9 cellular contexts compared by ENCODE assay signal in genomic region chr4:155973639-155974475, GRCh38. TPM values are rescaled to one million over a fixed set of nuclear protein-coding genes. Genes with fewer than 3 reads are reported as not detected.
DNase-seq lines count a peak whose midpoint lies in the region; ATAC-seq and TF ChIP-seq lines count a peak whose summit lies in the region.
"Had no signal": no experiment of that assay in that cellular context is flagged by ENCODE, and none has a peak within 500 bp of the region (broad histone marks: within the 10 kb centered on the region; RNA-seq: fewer than 3 reads in every experiment).

No MANE protein-coding gene starts in this region.

- intact Hi-C loops in vagina (cut with DNase I) = no loop called here

- H3K9me3 ChIP-seq in OCI-LY3 (ENCODE audit: insufficient read depth, low read length) (no peaks in the 10 kb centered on the region), neural cell (ENCODE audit: low read length) (no peaks in the 10 kb centered on the region), vagina (no peaks in the 10 kb centered on the region)

- no peak overlapping the region for H3K9ac ChIP-seq in OCI-LY3 (ENCODE audit: low read length)
- no peak overlapping the region for H3K9ac ChIP-seq in neural cell (ENCODE audit: low read length)

- no peaks in the 10 kb centered on the region for H3K27me3 ChIP-seq in OCI-LY3 (ENCODE audit: low read depth, low read length)
- H3K27me3 ChIP-seq in neural cell (ENCODE audit: insufficient read depth, low read depth, low read length) = no peaks in the 10 kb centered on the region
- H3K27me3 ChIP-seq in vagina = no peaks in the 10 kb centered on the region

- no peak for TF ChIP-seq EP300 in neural cell (conservative IDR thresholded peaks at IDR 0.05; ENCODE audit: poor library complexity, severe bottlenecking)

- peaks cover 9% of the 10 kb centered on the region for H3F3A ChIP-seq in neural cell (ENCODE audit: insufficient read depth, low read length, poor library complexity, severe bottlenecking)

- TF ChIP-seq RAD21 in neural cell (conservative IDR thresholded peaks at IDR 0.05) = no peak

- TF ChIP-seq CTCF in OCI-LY3 (IDR thresholded peaks at IDR 0.05; ENCODE audit: low read depth, low read length) (no peak), neural cell (IDR thresholded peaks at IDR 0.05; ENCODE audit: poor library complexity, severe bottlenecking) (no peak), vagina (IDR thresholded peaks at IDR 0.05) (no peak)

- H3K4me3 ChIP-seq in OCI-LY3 (ENCODE audit: low read length) = no peak overlapping the region
- no peak overlapping the region for H3K4me3 ChIP-seq in neural cell (ENCODE audit: low read length)
- H3K4me3 ChIP-seq in vagina = no peak overlapping the region

- no peak for DNase-seq in vagina (ENCODE audit: extremely low spot score in 2 of 2)
- DNase-seq in stimulated activated CD8-positive, alpha-beta memory T cell treated with anti-CD3 and anti-CD28 coated beads, Interleukin-4, amount 100 ng/mL, for 48 hours = no peak
- DNase-seq in NCI-H2081 (lab: John Stamatoyannopoulos, UW) = no peak
- DNase-seq: activated effector memory CD4-positive, alpha-beta T cell treated with Interleukin-2 at 50 U/mL for 16 hours had no signal

- H3K36me3 ChIP-seq in OCI-LY3 (replicated peaks; ENCODE audit: low read depth, low read length) (no peaks in the 10 kb centered on the region), neural cell (ENCODE audit: insufficient read depth, low read length) (no peaks in the 10 kb centered on the region), vagina (no peaks in the 10 kb centered on the region)

- TF ChIP-seq POLR2A in vagina (IDR thresholded peaks at IDR 0.05) = no peak

- ATAC-seq in GM19328 (IDR thresholded peaks at IDR 0.05; ENCODE audit: unreplicated experiment) = peak; percentile 19
- peak; percentile 27 for ATAC-seq in HG02938 (IDR thresholded peaks at IDR 0.05; ENCODE audit: unreplicated experiment)
- no peak for ATAC-seq in activated CD4-positive, CD25-positive, alpha-beta regulatory T cell treated with anti-CD3 and anti-CD28 coated beads, Interleukin-2, amount 50 U/mL, for 24 hours

- no peaks in the 10 kb centered on the region for H3K9me2 ChIP-seq in neural cell (ENCODE audit: insufficient read depth, low read length)

- H3K27ac ChIP-seq in OCI-LY3 (ENCODE audit: low read length) (no peak overlapping the region), neural cell (ENCODE audit: low read length) (peak overlapping the region; percentile 76), vagina (no peak overlapping the region)

- H3K79me2 ChIP-seq in OCI-LY3 (ENCODE audit: low read length) (no peaks in the 10 kb centered on the region), neural cell (replicated peaks; ENCODE audit: insufficient read depth, low read length) (no peaks in the 10 kb centered on the region)

- no peaks in the 10 kb centered on the region for H4K20me1 ChIP-seq in OCI-LY3 (ENCODE audit: insufficient read depth, low read length)
- H4K20me1 ChIP-seq in neural cell (ENCODE audit: insufficient read depth) = no peaks in the 10 kb centered on the region

- H3K4me2 ChIP-seq in OCI-LY3 (ENCODE audit: low read length) = peak overlapping the region; percentile 39
- H3K4me2 ChIP-seq in neural cell (ENCODE audit: low read length) = no peak overlapping the region

- H2AFZ ChIP-seq in OCI-LY3 (ENCODE audit: low read depth, low read length) = peak overlapping the region; percentile 61
- H2AFZ ChIP-seq in neural cell (ENCODE audit: low read depth, low read length) = no peak overlapping the region

- H3K4me1 ChIP-seq in OCI-LY3 (ENCODE audit: low read length) (peaks cover 18% of the 10 kb centered on the region), vagina (no peaks in the 10 kb centered on the region)

TF ChIP-seq in neural cell, 6 proteins besides CTCF, POLR2A, EP300 and RAD21:
- TF ChIP-seq POLR2AphosphoS5 (IDR thresholded peaks at IDR 0.05) (no peak), MXI1 (conservative IDR thresholded peaks at IDR 0.05; ENCODE audit: poor library complexity, severe bottlenecking) (no peak), EZH2 (IDR thresholded peaks at IDR 0.05; ENCODE audit: borderline replicate concordance, insufficient read depth, low read length, poor library complexity, severe bottlenecking) (no peak), TAF1 (IDR thresholded peaks at IDR 0.05; ENCODE audit: low read depth) (no peak), SMC3 (conservative IDR thresholded peaks at IDR 0.05; ENCODE audit: poor library complexity) (no peak)
- TF ChIP-seq, protein P1, sequence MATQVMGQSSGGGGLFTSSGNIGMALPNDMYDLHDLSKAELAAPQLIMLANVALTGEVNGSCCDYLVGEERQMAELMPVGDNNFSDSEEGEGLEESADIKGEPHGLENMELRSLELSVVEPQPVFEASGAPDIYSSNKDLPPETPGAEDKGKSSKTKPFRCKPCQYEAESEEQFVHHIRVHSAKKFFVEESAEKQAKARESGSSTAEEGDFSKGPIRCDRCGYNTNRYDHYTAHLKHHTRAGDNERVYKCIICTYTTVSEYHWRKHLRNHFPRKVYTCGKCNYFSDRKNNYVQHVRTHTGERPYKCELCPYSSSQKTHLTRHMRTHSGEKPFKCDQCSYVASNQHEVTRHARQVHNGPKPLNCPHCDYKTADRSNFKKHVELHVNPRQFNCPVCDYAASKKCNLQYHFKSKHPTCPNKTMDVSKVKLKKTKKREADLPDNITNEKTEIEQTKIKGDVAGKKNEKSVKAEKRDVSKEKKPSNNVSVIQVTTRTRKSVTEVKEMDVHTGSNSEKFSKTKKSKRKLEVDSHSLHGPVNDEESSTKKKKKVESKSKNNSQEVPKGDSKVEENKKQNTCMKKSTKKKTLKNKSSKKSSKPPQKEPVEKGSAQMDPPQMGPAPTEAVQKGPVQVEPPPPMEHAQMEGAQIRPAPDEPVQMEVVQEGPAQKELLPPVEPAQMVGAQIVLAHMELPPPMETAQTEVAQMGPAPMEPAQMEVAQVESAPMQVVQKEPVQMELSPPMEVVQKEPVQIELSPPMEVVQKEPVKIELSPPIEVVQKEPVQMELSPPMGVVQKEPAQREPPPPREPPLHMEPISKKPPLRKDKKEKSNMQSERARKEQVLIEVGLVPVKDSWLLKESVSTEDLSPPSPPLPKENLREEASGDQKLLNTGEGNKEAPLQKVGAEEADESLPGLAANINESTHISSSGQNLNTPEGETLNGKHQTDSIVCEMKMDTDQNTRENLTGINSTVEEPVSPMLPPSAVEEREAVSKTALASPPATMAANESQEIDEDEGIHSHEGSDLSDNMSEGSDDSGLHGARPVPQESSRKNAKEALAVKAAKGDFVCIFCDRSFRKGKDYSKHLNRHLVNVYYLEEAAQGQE (IDR thresholded peaks at IDR 0.05; ENCODE audit: borderline replicate concordance) = no peak

RNA-seq across cellular contexts. Expression of gene CTSO, which starts 20.2 kb away (rescaled TPM):
- polyA plus RNA-seq in neural cell = 0.16 and 0.26 TPM in 2 replicates
- 0.23 and 0.24 TPM in 2 replicates for polyA minus RNA-seq in neural cell
- total RNA-seq in vagina = 14.5 TPM

Comparison
In these comparisons a context has a peak if more than half of its experiments do, and no peak if none do; other contexts are left out.
1. ATAC-seq: peak in GM19328 (single experiment) and HG02938 (single experiment); none in activated CD4-positive, CD25-positive, alpha-beta regulatory T cell treated with anti-CD3 and anti-CD28 coated beads, Interleukin-2, amount 50 U/mL, for 24 hours (0 of 2).